Comparison of ENCODE assay signal across 19 cellular contexts in genomic region chr7:76383089-76383944, GRCh38. TPM values are rescaled to one million over a fixed set of nuclear protein-coding genes. Genes with fewer than 3 reads are reported as not detected.
A peak's percentile ranks its signal among the peaks of the same experiment; 100 is the strongest.
DNase-seq lines count a peak whose midpoint lies in the region; ATAC-seq, FAIRE-seq and TF ChIP-seq lines count a peak whose summit lies in the region.
"Had no signal": no experiment of that assay in that cellular context is flagged by ENCODE, and none has a peak within 500 bp of the region (broad histone marks: within the 10 kb centered on the region; RNA-seq: fewer than 3 reads in every experiment).

No MANE protein-coding gene starts in this region.

- H3K4ac ChIP-seq in mesenchymal stem cell (ENCODE audit: low read depth in 1 of 2, low read length in 2 of 2): no peak overlapping the region

- H2BK120ac ChIP-seq in mesenchymal stem cell (ENCODE audit: low read depth, low read length): no peak overlapping the region

- H3K36me3 ChIP-seq in SK-N-SH (replicated peaks in 1 of 2; ENCODE audit: control insufficient read depth in 1 of 2, insufficient read depth in 2 of 2, low read length in 1 of 2) (no peaks in the 10 kb centered on the region), bronchial epithelial cell (ENCODE audit: control insufficient read depth, insufficient read depth, low read length) (no peaks in the 10 kb centered on the region), mesenchymal stem cell (ENCODE audit: control insufficient read depth in 1 of 2, insufficient read depth in 2 of 2, low read depth in 1 of 2, low read length in 2 of 2) (no peaks in the 10 kb centered on the region)
- H3K36me3 ChIP-seq: transverse colon had no signal

- H4K8ac ChIP-seq in mesenchymal stem cell (ENCODE audit: low read length): no peak overlapping the region

- peaks cover 4% of the 10 kb centered on the region for H3K36me3 Mint-ChIP-seq in Calu3 (ENCODE audit: insufficient read depth, unreplicated experiment)
- H3K36me3 Mint-ChIP-seq: activated CD8-positive, alpha-beta memory T cell treated with anti-CD3 and anti-CD28 coated beads, Interleukin-2, amount 10 ng/mL, durations not matched to agents 7 days and 5 days; immature natural killer cell had no signal

- H2BK15ac ChIP-seq in mesenchymal stem cell (ENCODE audit: low read depth, poor library complexity, severe bottlenecking): peak overlapping the region; percentile 74

- H3K27ac ChIP-seq in SK-N-SH (ENCODE audit: low read depth in 2 of 2, low read length in 1 of 2) (no peak overlapping the region), mesenchymal stem cell (ENCODE audit: low read length, poor library complexity, severe bottlenecking) (no peak overlapping the region)
- H3K27ac ChIP-seq: body of pancreas, transverse colon had no signal

- TF ChIP-seq RAD21 in SK-N-SH (IDR thresholded peaks at IDR 0.05; ENCODE audit: low read length): no peak

- CTCF ChIA-PET in SK-N-SH (lab: Yijun Ruan, JAX): no interaction called here
- CTCF ChIA-PET in Calu3 (lab: Charles Lee): no interaction called here

- peaks cover 30% of the 10 kb centered on the region for H3F3A ChIP-seq in SK-N-SH (replicated peaks; ENCODE audit: insufficient read depth)

- H3K23ac ChIP-seq in mesenchymal stem cell (ENCODE audit: low read length in 2 of 2): no peak overlapping the region

- H3K27me3 ChIP-seq in SK-N-SH (ENCODE audit: insufficient read depth) (no peaks in the 10 kb centered on the region), bronchial epithelial cell (ENCODE audit: control insufficient read depth, insufficient read depth, low read length) (no peaks in the 10 kb centered on the region), mesenchymal stem cell (ENCODE audit: control insufficient read depth in 1 of 2, insufficient read depth in 1 of 2, low read length in 2 of 2) (no peaks in the 10 kb centered on the region)
- H3K27me3 ChIP-seq: body of pancreas, transverse colon had no signal

- H3K79me1 ChIP-seq in mesenchymal stem cell (replicated peaks; ENCODE audit: low read length, poor library complexity, severe bottlenecking): no peaks in the 10 kb centered on the region

- ATAC-seq in SK-N-SH treated with all-trans-retinoic acid at 6 μM for 48 hours: no peak
- ATAC-seq: activated CD8-positive, alpha-beta memory T cell treated with anti-CD3 and anti-CD28 coated beads, Interleukin-2, amount 10 ng/mL, durations not matched to agents 7 days and 5 days; body of pancreas; sciatic nerve had no signal

- WGBS in SK-N-SH (ENCODE audit: low lambda C conversion rate): 92% methylated on average over 13 of the region's 13 CpGs
- 79% methylated on average over 13 of the region's 13 CpGs for WGBS in mesenchymal stem cell

- H3K4me3 ChIP-seq in SK-N-SH (ENCODE audit: low read depth in 2 of 2, low read length in 1 of 2): no peak overlapping the region
- no peak overlapping the region for H3K4me3 ChIP-seq in NB4 (ENCODE audit: low read depth, low read length)
- H3K4me3 ChIP-seq in bronchial epithelial cell (ENCODE audit: low read depth, low read length): no peak overlapping the region
- no peak overlapping the region for H3K4me3 ChIP-seq in mesenchymal stem cell (ENCODE audit: insufficient read depth in 1 of 2, low read depth in 1 of 2, low read length in 2 of 2)
- H3K4me3 ChIP-seq: body of pancreas, transverse colon had no signal

- no peaks in the 10 kb centered on the region for H3K9me3 Mint-ChIP-seq in Calu3 (ENCODE audit: low read depth, unreplicated experiment)
- H3K9me3 Mint-ChIP-seq: immature natural killer cell had no signal

- no peak for TF ChIP-seq EP300 in SK-N-SH (IDR thresholded peaks at IDR 0.05; ENCODE audit: borderline replicate concordance in 1 of 2, low read depth in 1 of 2, low read length in 1 of 2)

- no peak overlapping the region for H2BK5ac ChIP-seq in mesenchymal stem cell (ENCODE audit: low read depth, low read length, poor library complexity, severe bottlenecking)

- POLR2A ChIA-PET in SK-N-SH (lab: Yijun Ruan, JAX): no interaction called here

- no peak overlapping the region for H3K27ac Mint-ChIP-seq in Calu3 (ENCODE audit: unreplicated experiment)
- H3K27ac Mint-ChIP-seq: activated CD8-positive, alpha-beta memory T cell treated with anti-CD3 and anti-CD28 coated beads, Interleukin-2, amount 10 ng/mL, durations not matched to agents 7 days and 5 days had no signal

- H2BK12ac ChIP-seq in mesenchymal stem cell (ENCODE audit: low read length in 2 of 2): peak overlapping the region in 1 of 2 experiments; percentile 37

- no peaks in the 10 kb centered on the region for H4K20me1 ChIP-seq in SK-N-SH (ENCODE audit: insufficient read depth)

- peak; percentile 51 for DNase-seq in SK-N-SH
- peak; percentile 39 for DNase-seq in NB4 (ENCODE audit: low read depth)
- DNase-seq in bronchial epithelial cell (ENCODE audit: low read depth): peak; percentile 51
- DNase-seq in mesenchymal stem cell: no peak
- no peak for DNase-seq in inferior parietal cortex (ENCODE audit: extremely low spot score)
- no peak for DNase-seq in Calu3
- DNase-seq in NCI-H2107 treated with DMSO at 0.1 percent for 48 hours (lab: John Stamatoyannopoulos, UW; ENCODE audit: unreplicated experiment): no peak
- DNase-seq: activated CD4-positive, CD25-positive, alpha-beta regulatory T cell; activated CD8-positive, alpha-beta memory T cell treated with anti-CD3 and anti-CD28 coated beads, Interleukin-2, amount 10 ng/mL, durations not matched to agents 7 days and 5 days; activated gamma-delta T cell treated with Interleukin-2 at 50 U/mL for 16 hours; body of pancreas; COR-L47; immature natural killer cell; midbrain; nucleus accumbens; stimulated activated CD4-positive, alpha-beta T cell treated with anti-CD3 and anti-CD28 coated beads, Interleukin-4, amount 100 ng/mL, for 1 hour; transverse colon had no signal

- no peak for FAIRE-seq in bronchial epithelial cell (lab: Jason Lieb, UNC)

- H3K14ac ChIP-seq in mesenchymal stem cell (ENCODE audit: low read length in 2 of 2): no peak overlapping the region

- H3K9ac ChIP-seq in SK-N-SH: no peak overlapping the region
- H3K9ac ChIP-seq in mesenchymal stem cell (ENCODE audit: low read length): no peak overlapping the region

- BruUV-seq in Calu3 (replicated peaks; lab: Mats Ljungman, UMichigan): no TSS peak

- H3K27me3 Mint-ChIP-seq in Calu3 (ENCODE audit: unreplicated experiment): no peaks in the 10 kb centered on the region
- H3K27me3 Mint-ChIP-seq: activated CD8-positive, alpha-beta memory T cell treated with anti-CD3 and anti-CD28 coated beads, Interleukin-2, amount 10 ng/mL, durations not matched to agents 7 days and 5 days had no signal

- H2AFZ ChIP-seq in SK-N-SH (ENCODE audit: low read depth) (no peak overlapping the region), mesenchymal stem cell (ENCODE audit: low read depth, low read length) (no peak overlapping the region)

- no peaks in the 10 kb centered on the region for H3K9me3 ChIP-seq in SK-N-SH
- no peaks in the 10 kb centered on the region for H3K9me3 ChIP-seq in mesenchymal stem cell (ENCODE audit: control insufficient read depth, low read length)
- H3K9me3 ChIP-seq: body of pancreas, transverse colon had no signal

- no peak overlapping the region for H3K4me3 Mint-ChIP-seq in Calu3 (ENCODE audit: low read depth, unreplicated experiment)
- H3K4me3 Mint-ChIP-seq: activated CD8-positive, alpha-beta memory T cell treated with anti-CD3 and anti-CD28 coated beads, Interleukin-2, amount 10 ng/mL, durations not matched to agents 7 days and 5 days; immature natural killer cell had no signal

- intact Hi-C loops in Calu3 (cut with micrococcal nuclease; ENCODE audit: unreplicated experiment): no loop called here

- TF ChIP-seq POLR2A in NB4 (IDR thresholded peaks at IDR 0.05; ENCODE audit: extremely low read depth, insufficient read length): peak; percentile 30

- H3K9me2 ChIP-seq in SK-N-SH: no peaks in the 10 kb centered on the region

- no peak for TF ChIP-seq CTCF in SK-N-SH (IDR thresholded peaks at IDR 0.05)
- no peak for TF ChIP-seq CTCF in NB4 (IDR thresholded peaks at IDR 0.05; ENCODE audit: low read depth, low read length)
- no peak for TF ChIP-seq CTCF in bronchial epithelial cell (IDR thresholded peaks at IDR 0.05; ENCODE audit: insufficient read depth, low read length, severe bottlenecking)
- no peak for TF ChIP-seq CTCF in Calu3 (IDR thresholded peaks at IDR 0.05; ENCODE audit: unreplicated experiment)

- H4K91ac ChIP-seq in mesenchymal stem cell (ENCODE audit: low read length): no peak overlapping the region

- H3K4me1 Mint-ChIP-seq in Calu3 (ENCODE audit: low read depth, unreplicated experiment): peaks cover under 1% of the 10 kb centered on the region

- H3K79me2 ChIP-seq in SK-N-SH (ENCODE audit: insufficient read depth): no peaks in the 10 kb centered on the region

- H3K4me1 ChIP-seq in SK-N-SH (ENCODE audit: control insufficient read depth in 1 of 2, insufficient read depth in 2 of 2, low read depth in 1 of 2, low read length in 1 of 2) (peaks cover 6 to 17% of the 10 kb centered on the region in 2 experiments; a peak in 3 of 4 replicates), mesenchymal stem cell (ENCODE audit: control insufficient read depth, insufficient read depth, low read depth, low read length) (peaks cover 10% of the 10 kb centered on the region)

- H2AK5ac ChIP-seq in mesenchymal stem cell (ENCODE audit: low read length, severe bottlenecking): no peak overlapping the region

- H3K18ac ChIP-seq in mesenchymal stem cell (ENCODE audit: low read depth in 1 of 2, low read length in 2 of 2): peak overlapping the region in 1 of 2 experiments; percentile 60

- H3K4me2 ChIP-seq in SK-N-SH (no peak overlapping the region), mesenchymal stem cell (ENCODE audit: low read length, poor library complexity, severe bottlenecking) (no peak overlapping the region)

TF ChIP-seq in SK-N-SH, 30 proteins besides CTCF, POLR2A, EP300 and RAD21 (continues in another document):
- no peak for TF ChIP-seq FOXM1 (IDR thresholded peaks at IDR 0.05; ENCODE audit: low read depth)

RNA-seq across cellular contexts. Expression of gene YWHAG, which starts 24.5 kb away (rescaled TPM):
- 60.4 and 78.0 TPM in 2 replicates for polyA plus RNA-seq in SK-N-SH (2012; rRNA removed)
- 69.7 and 76.5 TPM in 2 replicates for polyA plus RNA-seq in SK-N-SH (2012; cell fraction: cytosol; rRNA removed)
- polyA plus RNA-seq in SK-N-SH (2012; cell fraction: nucleus; rRNA removed): 49.2 and 56.0 TPM in 2 replicates
- total RNA-seq in bronchial epithelial cell: 112 and 142 TPM in 2 replicates
- 106 TPM for polyA plus RNA-seq in mesenchymal stem cell (2013, experiment 1 of 2)
- 107 TPM for polyA plus RNA-seq in mesenchymal stem cell (2013, experiment 2 of 2)
- 113 and 122 TPM in 2 replicates for total RNA-seq in Calu3 (2022)

RNA-seq across cellular contexts. Expression of gene SSC4D, which starts 26.2 kb away (rescaled TPM):
- 1.6 and 2.0 TPM in 2 replicates for polyA plus RNA-seq in SK-N-SH (2012; rRNA removed)
- 0.75 and 1.3 TPM in 2 replicates for polyA plus RNA-seq in SK-N-SH (2012; cell fraction: cytosol; rRNA removed)
- 3.3 and 5.8 TPM in 2 replicates for polyA plus RNA-seq in SK-N-SH (2012; cell fraction: nucleus; rRNA removed)
- total RNA-seq in bronchial epithelial cell (0.79 and 1.3 TPM in 2 replicates), Calu3 (2022) (0.51 TPM in 1 of 2 replicates, not detected in the other)
- 0.46 TPM for polyA plus RNA-seq in mesenchymal stem cell (2013, experiment 1 of 2)
- 0.49 TPM for polyA plus RNA-seq in mesenchymal stem cell (2013, experiment 2 of 2)

RNA-seq across cellular contexts. Expression of gene ZP3, which starts 41.4 kb away (rescaled TPM):
- polyA plus RNA-seq in SK-N-SH (2012; rRNA removed): 4.5 and 5.4 TPM in 2 replicates
- 3.1 and 3.9 TPM in 2 replicates for polyA plus RNA-seq in SK-N-SH (2012; cell fraction: cytosol; rRNA removed)
- 8.3 and 11.1 TPM in 2 replicates for polyA plus RNA-seq in SK-N-SH (2012; cell fraction: nucleus; rRNA removed)
- total RNA-seq in bronchial epithelial cell: 12.8 and 26.1 TPM in 2 replicates
- polyA plus RNA-seq in mesenchymal stem cell (2013, experiment 1 of 2): 1.9 TPM
- 4.6 TPM for polyA plus RNA-seq in mesenchymal stem cell (2013, experiment 2 of 2)
- 5.4 and 9.4 TPM in 2 replicates for total RNA-seq in Calu3 (2022)

Comparison
In these comparisons a context has a peak if more than half of its experiments do, and no peak if none do; other contexts are left out.
1. DNase-seq: peak in SK-N-SH (single experiment), NB4 (single experiment) and bronchial epithelial cell (single experiment); none in mesenchymal stem cell (single experiment), inferior parietal cortex (single experiment), Calu3 (single experiment) and NCI-H2107 treated with DMSO at 0.1 percent for 48 hours (single experiment).